ENCODE assay signal across 23 cellular contexts in the genomic region with DNA sequence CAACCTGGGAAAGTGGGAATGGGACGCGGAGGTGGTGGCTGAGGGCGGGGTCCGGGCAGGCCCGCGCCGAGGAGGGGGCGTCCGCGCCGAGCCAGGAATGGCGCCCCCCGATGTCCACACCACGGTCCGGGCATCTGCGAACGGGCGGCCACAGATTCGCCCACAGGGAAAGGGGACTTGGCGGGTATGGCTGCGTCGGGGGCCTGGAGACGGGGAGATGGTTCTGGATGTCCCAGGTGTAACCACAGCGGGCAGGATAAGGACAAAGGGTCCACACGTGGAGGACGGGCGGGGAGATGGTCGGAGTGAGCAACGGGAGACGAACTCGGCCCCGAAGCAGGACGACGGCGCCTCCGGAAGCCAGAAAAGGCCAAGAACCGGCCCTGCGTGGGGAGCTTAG.
DNase-seq lines count a peak whose midpoint lies in the region; TF ChIP-seq lines count a peak whose summit lies in the region.
"Had no signal": no experiment of that assay in that cellular context is flagged by ENCODE, and none has a peak within 500 bp of the region (broad histone marks: within the 10 kb centered on the region; RNA-seq: fewer than 3 reads in every experiment).

No MANE protein-coding gene starts in this region.

- intact Hi-C loops in testis (cut with DNase I; ENCODE audit: low total_unique reads) = no loop called here

- H3K27ac ChIP-seq in testis = peak overlapping the region; percentile 24 to 41
- H3K27ac ChIP-seq: neutrophil had no signal

- H3K36me3 ChIP-seq in H7 (replicated peaks; ENCODE audit: control insufficient read depth, insufficient read depth, low read length) = no peaks in the 10 kb centered on the region
- H3K36me3 ChIP-seq in kidney epithelial cell (ENCODE audit: control insufficient read depth, insufficient read depth, low read length) = no peaks in the 10 kb centered on the region
- no peaks in the 10 kb centered on the region for H3K36me3 ChIP-seq in testis (ENCODE audit: low read depth, missing control alignments)
- no peaks in the 10 kb centered on the region for H3K36me3 ChIP-seq in HAP-1 (replicated peaks)
- H3K36me3 ChIP-seq: neutrophil had no signal

- H3K4me1 ChIP-seq in testis (no peaks in the 10 kb centered on the region), HAP-1 (no peaks in the 10 kb centered on the region)

- TF ChIP-seq CTCF in kidney epithelial cell (IDR thresholded peaks at IDR 0.05; ENCODE audit: insufficient read depth, low read length, poor library complexity, severe bottlenecking) = no peak
- TF ChIP-seq CTCF in testis (IDR thresholded peaks at IDR 0.05) = no peak

- in situ Hi-C loops in HAP-1 (cut with MboI; ENCODE audit: low sequenced_read_pairs) = no loop called here

- H3K4me3 ChIP-seq in H7 (ENCODE audit: insufficient read depth, low read depth, low read length) = no peak overlapping the region
- peak overlapping the region; percentile 15 for H3K4me3 ChIP-seq in kidney epithelial cell (ENCODE audit: low read depth, low read length)
- peak overlapping the region; percentile 41 to 47 for H3K4me3 ChIP-seq in testis
- H3K4me3 ChIP-seq in HAP-1 = no peak overlapping the region

- H3K9me3 ChIP-seq in testis (no peaks in the 10 kb centered on the region), HAP-1 (no peaks in the 10 kb centered on the region)
- H3K9me3 ChIP-seq: neutrophil, SK-N-SH had no signal

- TF ChIP-seq POLR2A in testis (IDR thresholded peaks at IDR 0.05) = no peak

- 54 to 76% methylated on average over 28 to 38 of the region's 38 CpGs for WGBS in testis, 2 donors

- DNase-seq in H7 = peak; percentile 50
- peak; percentile 7 for DNase-seq in dermis blood vessel endothelial cell
- no peak for DNase-seq in kidney epithelial cell (ENCODE audit: low read depth)
- no peak for DNase-seq in testis
- no peak for DNase-seq in cortex of kidney (lab: John Stamatoyannopoulos, UW)
- no peak for DNase-seq in HAP-1 (ENCODE audit: low spot score in 2 of 2)
- no peak for DNase-seq in DMS 273 treated with DMSO at 0.1 percent for 48 hours (lab: John Stamatoyannopoulos, UW)
- DNase-seq: ACHN; activated CD4-positive, alpha-beta T cell treated with anti-CD3 and anti-CD28 coated beads, Interleukin-2, amount 50 U/mL, for 4 hours; activated CD8-positive, alpha-beta memory T cell treated with anti-CD3 and anti-CD28 coated beads, Interleukin-2, amount 10 ng/mL, durations not matched to agents 7 days and 5 days; activated gamma-delta T cell treated with Interleukin-2 at 50 U/mL for 16 hours; activated naive CD8-positive, alpha-beta T cell treated with anti-CD3 and anti-CD28 coated beads, Interleukin-2, amount 10 ng/mL, durations not matched to agents 7 days and 5 days; activated T-cell treated with anti-CD3 and anti-CD28 coated beads, Interleukin-2, amount 50 U/mL, for 4 hours; CD4-positive, alpha-beta memory T cell; cerebellar nuclear complex; glutamatergic neuron; H9; Karpas-422; NCI-H2029; NCI-H526; PC-3; SK-N-SH had no signal

- H3K27me3 ChIP-seq in H7 (ENCODE audit: control insufficient read depth, insufficient read depth, low read length) (no peaks in the 10 kb centered on the region), kidney epithelial cell (ENCODE audit: control insufficient read depth, insufficient read depth, low read length) (no peaks in the 10 kb centered on the region), testis (no peaks in the 10 kb centered on the region), HAP-1 (ENCODE audit: low read depth) (no peaks in the 10 kb centered on the region)
- H3K27me3 ChIP-seq: neutrophil had no signal

Comparison
In these comparisons a context has a peak if more than half of its experiments do, and no peak if none do; other contexts are left out.
1. DNase-seq: peak in H7 (single experiment) and dermis blood vessel endothelial cell (single experiment); none in kidney epithelial cell (single experiment), testis (single experiment), cortex of kidney (single experiment), HAP-1 (0 of 2) and DMS 273 treated with DMSO at 0.1 percent for 48 hours (single experiment).
2. H3K4me3 ChIP-seq: peak in kidney epithelial cell (single experiment) and testis (2 of 2); none in H7 (single experiment) and HAP-1 (single experiment).